Comparison of ENCODE assay signal across 8 cellular contexts in genomic region chr6:34238507-34239239, GRCh38.
DNase-seq lines count a peak whose midpoint lies in the region; ATAC-seq and TF ChIP-seq lines count a peak whose summit lies in the region.

No MANE protein-coding gene starts in this region.

- ATAC-seq in GM21390 (IDR thresholded peaks at IDR 0.05; ENCODE audit: unreplicated experiment) (no peak), GM18511 (IDR thresholded peaks at IDR 0.05; ENCODE audit: unreplicated experiment) (no peak)

- no peak for TF ChIP-seq CTCF in VCaP (conservative IDR thresholded peaks at IDR 0.05)

- H3K27ac Mint-ChIP-seq in activated T-cell treated with anti-CD3 and anti-CD28 coated beads, Interleukin-2, amount 50 U/mL, for 24 hours, result peak overlapping the region; percentile 96

- peaks cover 66% of the 10 kb centered on the region for H3K4me1 Mint-ChIP-seq in activated T-cell treated with anti-CD3 and anti-CD28 coated beads, Interleukin-2, amount 50 U/mL, for 24 hours (ENCODE audit: low read depth)

- peak overlapping the region; percentile 99 for H3K27ac ChIP-seq in VCaP

- H3K4me3 Mint-ChIP-seq in activated T-cell treated with anti-CD3 and anti-CD28 coated beads, Interleukin-2, amount 50 U/mL, for 24 hours, result peak overlapping the region; percentile 94

- H3K4me3 ChIP-seq in iPS-11a (ENCODE audit: low read depth, low read length), result peak overlapping the region; percentile 87

- H3K9me3 Mint-ChIP-seq in activated T-cell treated with anti-CD3 and anti-CD28 coated beads, Interleukin-2, amount 50 U/mL, for 24 hours, result no peaks in the 10 kb centered on the region

- peaks cover 57% of the 10 kb centered on the region for H3K36me3 Mint-ChIP-seq in activated T-cell treated with anti-CD3 and anti-CD28 coated beads, Interleukin-2, amount 50 U/mL, for 24 hours (ENCODE audit: low read depth)

- H3K27me3 Mint-ChIP-seq in activated T-cell treated with anti-CD3 and anti-CD28 coated beads, Interleukin-2, amount 50 U/mL, for 24 hours, result no peaks in the 10 kb centered on the region

- peak; percentile 46 for DNase-seq in activated T-cell treated with anti-CD3 and anti-CD28 coated beads, Interleukin-2, amount 50 U/mL, for 24 hours
- no peak for DNase-seq in activated T-cell treated with anti-CD3 and anti-CD28 coated beads, Interleukin-2, amount 50 U/mL, for 48 hours
- peak; percentile 5 for DNase-seq in superior temporal gyrus (ENCODE audit: extremely low spot score)
- no peak for DNase-seq in activated gamma-delta T cell (lab: John Stamatoyannopoulos, UW)

Comparison
In these comparisons a context has a peak if more than half of its experiments do, and no peak if none do; other contexts are left out.
1. DNase-seq: peak in activated T-cell treated with anti-CD3 and anti-CD28 coated beads, Interleukin-2, amount 50 U/mL, for 24 hours (single experiment) and superior temporal gyrus (single experiment); none in activated T-cell treated with anti-CD3 and anti-CD28 coated beads, Interleukin-2, amount 50 U/mL, for 48 hours (0 of 2) and activated gamma-delta T cell (single experiment).